Comparison of ENCODE assay signal across 14 cellular contexts in genomic region chr14:92990456-92991430, GRCh38.
A peak's percentile ranks its signal among the peaks of the same experiment; 100 is the strongest.
DNase-seq lines count a peak whose midpoint lies in the region; ATAC-seq and TF ChIP-seq lines count a peak whose summit lies in the region.
"Had no signal": no experiment of that assay in that cellular context is flagged by ENCODE, and none has a peak within 500 bp of the region (broad histone marks: within the 10 kb centered on the region; RNA-seq: fewer than 3 reads in every experiment).

No MANE protein-coding gene starts in this region.

- H3K27ac ChIP-seq in endodermal cell (ENCODE audit: low read depth, low read length) (peak overlapping the region; percentile 87), osteoblast (ENCODE audit: low read depth, low read length) (no peak overlapping the region), PC-9 (no peak overlapping the region)
- H3K27ac ChIP-seq: A549 had no signal

- H3F3A ChIP-seq in PC-9 (ENCODE audit: insufficient read depth, low read depth) = no peaks in the 10 kb centered on the region

- no peaks in the 10 kb centered on the region for H3K9me3 ChIP-seq in endodermal cell (ENCODE audit: control insufficient read depth, low read length)
- H3K9me3 ChIP-seq in osteoblast (ENCODE audit: low read depth, low read length) = no peaks in the 10 kb centered on the region
- H3K9me3 ChIP-seq in PC-9 (ENCODE audit: insufficient read depth, low read depth) = no peaks in the 10 kb centered on the region

- H3K27me3 ChIP-seq in endodermal cell (ENCODE audit: control insufficient read depth, insufficient read depth, low read length, poor library complexity, severe bottlenecking) (no peaks in the 10 kb centered on the region), osteoblast (ENCODE audit: insufficient read depth, low read length) (no peaks in the 10 kb centered on the region), PC-9 (ENCODE audit: insufficient read depth, low read depth) (no peaks in the 10 kb centered on the region)

- H2AFZ ChIP-seq in osteoblast (ENCODE audit: low read length) (no peak overlapping the region), PC-9 (no peak overlapping the region)

- no peaks in the 10 kb centered on the region for H3K9me2 ChIP-seq in PC-9 (ENCODE audit: insufficient read depth)

- H3K4me2 ChIP-seq in osteoblast (ENCODE audit: insufficient read depth, low read length) (no peak overlapping the region), PC-9 (no peak overlapping the region)
- H3K4me2 ChIP-seq: A549 had no signal

- H3K36me3 ChIP-seq in endodermal cell (ENCODE audit: control insufficient read depth, insufficient read depth, low read length) = no peaks in the 10 kb centered on the region
- no peaks in the 10 kb centered on the region for H3K36me3 ChIP-seq in osteoblast (ENCODE audit: insufficient read depth, low read length)
- H3K36me3 ChIP-seq in PC-9 (ENCODE audit: low read depth) = no peaks in the 10 kb centered on the region

- no peak overlapping the region for H3K4me3 ChIP-seq in endodermal cell (ENCODE audit: low read length)
- no peak overlapping the region for H3K4me3 ChIP-seq in osteoblast (ENCODE audit: insufficient read depth, low read length)
- no peak overlapping the region for H3K4me3 ChIP-seq in PC-9
- H3K4me3 ChIP-seq: A549 had no signal

- TF ChIP-seq CTCF in endodermal cell (conservative IDR thresholded peaks at IDR 0.05) (no peak), osteoblast (IDR thresholded peaks at IDR 0.05; ENCODE audit: extremely low read depth, low read depth, low read length) (no peak), PC-9 (conservative IDR thresholded peaks at IDR 0.05) (no peak)

- POLR2A ChIA-PET in PC-9 (lab: Charles Lee; ENCODE audit: unreplicated experiment) = no interaction called here

- H3K4me3 Mint-ChIP-seq in endodermal cell = no peak overlapping the region
- H3K4me3 Mint-ChIP-seq: naive thymus-derived CD8-positive, alpha-beta T cell had no signal

- H3K9ac ChIP-seq in endodermal cell (ENCODE audit: extremely low read depth, low read length, poor library complexity, severe bottlenecking) = no peak overlapping the region

- no peak overlapping the region for H3K27ac Mint-ChIP-seq in endodermal cell
- H3K27ac Mint-ChIP-seq: activated naive CD4-positive, alpha-beta T cell treated with anti-CD3 and anti-CD28 coated beads, Interleukin-2, amount 50 U/mL, for 72 hours had no signal

- no peaks in the 10 kb centered on the region for H3K27me3 Mint-ChIP-seq in endodermal cell (ENCODE audit: insufficient read depth)
- H3K27me3 Mint-ChIP-seq: naive thymus-derived CD8-positive, alpha-beta T cell had no signal

- DNase-seq in NCI-H2171 treated with DMSO at 0.1 percent for 48 hours (lab: John Stamatoyannopoulos, UW) (peak; percentile 54), NCI-H2171 (lab: John Stamatoyannopoulos, UW) (no peak), NCI-H2227 (lab: John Stamatoyannopoulos, UW; ENCODE audit: unreplicated experiment) (peak; percentile 88), endodermal cell (no peak), osteoblast (ENCODE audit: insufficient read length, low spot score, missing footprints) (peak; percentile 75), Ammon's horn (ENCODE audit: low spot score) (no peak), PC-9 (no peak)
- DNase-seq in stimulated activated naive CD8-positive, alpha-beta T cell treated with anti-CD3 and anti-CD28 coated beads, Interleukin-15, Interleukin-2, amounts not matched to agents 100 U/mL and 50 U/mL, for 24 hours = no peak
- DNase-seq: activated CD4-positive, alpha-beta T cell treated with anti-CD3 and anti-CD28 coated beads for 4 hours; NCI-H446; stimulated activated naive CD4-positive, alpha-beta T cell treated with Interleukin-2 at 50 U/mL for 16 hours had no signal

- peaks cover 7% of the 10 kb centered on the region for H3K4me1 Mint-ChIP-seq in endodermal cell

- peaks cover 17% of the 10 kb centered on the region for H3K36me3 Mint-ChIP-seq in endodermal cell (ENCODE audit: low read depth)

- intact Hi-C loops in PC-9 (cut with micrococcal nuclease; ENCODE audit: unreplicated experiment) = no loop called here

- WGBS in endodermal cell (ENCODE audit: insufficient coverage in 1 of 2, insufficient read length in 1 of 2), 2 experiments = 88 to 89% methylated on average over 13 to 22 of the region's 22 CpGs

- ATAC-seq in stimulated activated naive CD8-positive, alpha-beta T cell treated with anti-CD3 and anti-CD28 coated beads, Interleukin-15, Interleukin-2, amounts not matched to agents 100 U/mL and 50 U/mL, for 24 hours = no peak
- ATAC-seq: A549; activated naive CD4-positive, alpha-beta T cell treated with anti-CD3 and anti-CD28 coated beads, Interleukin-2, amount 50 U/mL, for 72 hours; naive thymus-derived CD8-positive, alpha-beta T cell had no signal

- no peaks in the 10 kb centered on the region for H3K4me1 ChIP-seq in endodermal cell (ENCODE audit: control insufficient read depth, insufficient read depth, low read length)
- H3K4me1 ChIP-seq in osteoblast (ENCODE audit: insufficient read depth, low read length) = peaks cover 9% of the 10 kb centered on the region
- H3K4me1 ChIP-seq in PC-9 (replicated peaks; ENCODE audit: insufficient read depth) = peaks cover 13% of the 10 kb centered on the region

- H3K9me3 Mint-ChIP-seq in endodermal cell = no peaks in the 10 kb centered on the region
- H3K9me3 Mint-ChIP-seq: activated naive CD4-positive, alpha-beta T cell treated with anti-CD3 and anti-CD28 coated beads, Interleukin-2, amount 50 U/mL, for 72 hours; naive thymus-derived CD8-positive, alpha-beta T cell had no signal

- CTCF ChIA-PET in PC-9 (lab: Charles Lee) = no interaction called here

- BruUV-seq in PC-9 (replicated peaks; lab: Mats Ljungman, UMichigan) = no TSS peak

- H3K79me2 ChIP-seq in osteoblast (ENCODE audit: insufficient read depth, low read length) (no peaks in the 10 kb centered on the region), PC-9 (ENCODE audit: low read depth) (no peaks in the 10 kb centered on the region)

- H4K20me1 ChIP-seq in osteoblast (ENCODE audit: insufficient read depth, low read length) = peaks cover 1% of the 10 kb centered on the region
- H4K20me1 ChIP-seq in PC-9 (ENCODE audit: insufficient read depth) = no peaks in the 10 kb centered on the region; the same call in 1 of the 2 replicates

Comparison
In these comparisons a context has a peak if more than half of its experiments do, and no peak if none do; other contexts are left out.
1. DNase-seq: peak in NCI-H2171 treated with DMSO at 0.1 percent for 48 hours (single experiment), NCI-H2227 (single experiment) and osteoblast (single experiment); none in NCI-H2171 (single experiment), endodermal cell (single experiment), stimulated activated naive CD8-positive, alpha-beta T cell treated with anti-CD3 and anti-CD28 coated beads, Interleukin-15, Interleukin-2, amounts not matched to agents 100 U/mL and 50 U/mL, for 24 hours (single experiment), Ammon's horn (single experiment) and PC-9 (0 of 2).